Comparison of ENCODE assay signal across 8 cellular contexts in genomic region chr6:42045538-42046460, GRCh38. TPM values are rescaled to one million over a fixed set of nuclear protein-coding genes. Genes with fewer than 3 reads are reported as not detected.
A peak's percentile ranks its signal among the peaks of the same experiment; 100 is the strongest.
DNase-seq lines count a peak whose midpoint lies in the region; ATAC-seq and TF ChIP-seq lines count a peak whose summit lies in the region.

No MANE protein-coding gene starts in this region.

- DNase-seq in GF-D8 (lab: John Stamatoyannopoulos, UW) (peak; percentile 82), NCI-H187 (lab: John Stamatoyannopoulos, UW) (peak; percentile 4 to 51), activated B cell treated with CpG ODN at 0.5 μM for 24 hours (no peak), left colon (peak; percentile 88 to 97), SK-N-DZ (ENCODE audit: low spot score) (no peak)
- peak; percentile 88 for DNase-seq in central memory CD4-positive, alpha-beta T cell
- DNase-seq in stimulated activated CD4-positive, alpha-beta T cell treated with anti-CD3 and anti-CD28 coated beads, Interleukin-4, amount 100 ng/mL, for 1 hour = peak; percentile 78

- ATAC-seq in activated B cell treated with CpG ODN at 0.5 μM for 24 hours (ENCODE audit: low read depth) (peak; percentile 6), left colon (peak; percentile 56), GM19467 (IDR thresholded peaks at IDR 0.05; ENCODE audit: unreplicated experiment) (no peak)

- peaks cover 85% of the 10 kb centered on the region for H3K4me1 Mint-ChIP-seq in activated B cell treated with CpG ODN at 0.5 μM for 24 hours

- H3K9me3 Mint-ChIP-seq in activated B cell treated with CpG ODN at 0.5 μM for 24 hours = no peaks in the 10 kb centered on the region

- no peaks in the 10 kb centered on the region for H3K27me3 Mint-ChIP-seq in activated B cell treated with CpG ODN at 0.5 μM for 24 hours

- CTCF ChIA-PET in activated B cell treated with CpG ODN at 0.5 μM for 24 hours (lab: Charles Lee) = interaction anchor here (0.9 to 10.4 kb wide), 11 partner anchors 105 to 318 kb away, joined by 3 to 131 read pairs (median 19); partner anchors contain the start of genes BYSL, CCND3, MED20 and TOMM6

- H3K27ac Mint-ChIP-seq in activated B cell treated with CpG ODN at 0.5 μM for 24 hours = peak overlapping the region; percentile 99

- H3K4me3 Mint-ChIP-seq in activated B cell treated with CpG ODN at 0.5 μM for 24 hours = peak overlapping the region; percentile 96

- POLR2A ChIA-PET in activated B cell treated with CpG ODN at 0.5 μM for 24 hours (lab: Charles Lee) = interaction anchor here (0.6 to 13.9 kb wide), 14 partner anchors 15 to 736 kb away, joined by 3 to 195 read pairs (median 8); partner anchors contain the start of genes BICRAL, BYSL, CCND3 and MED20

- intact Hi-C loops in activated B cell treated with CpG ODN at 0.5 μM for 24 hours (cut with micrococcal nuclease) = loop anchor here (2.0 to 10.0 kb wide), 4 partner anchors 172 to 443 kb away; partner anchors contain the start of genes MRPS10 and TFEB
- intact Hi-C loops in left colon (cut with DNase I, micrococcal nuclease) = loop anchor here (5.0 to 10.0 kb wide), 3 partner anchors 111 to 263 kb away; partner anchors contain the start of genes PRICKLE4 (in 2 of the 2) and TOMM6 (in 1 of the 2)

- TF ChIP-seq CTCF in activated B cell treated with CpG ODN at 0.5 μM for 24 hours (IDR thresholded peaks at IDR 0.05) = no peak

- H3K36me3 Mint-ChIP-seq in activated B cell treated with CpG ODN at 0.5 μM for 24 hours (ENCODE audit: low read depth) = peaks cover 11% of the 10 kb centered on the region

RNA-seq across cellular contexts. Expression of gene TAF8, which starts 4.5 kb away (rescaled TPM):
- total RNA-seq in activated B cell treated with CpG ODN at 0.5 μM for 24 hours = 47.2 and 55.7 TPM in 2 replicates
- total RNA-seq in left colon = 10 to 100 TPM; 19.0 to 19.7 TPM
- 25.6 and 30.2 TPM in 2 replicates for polyA plus RNA-seq in SK-N-DZ (2014; cell fraction: cytosol; rRNA removed)
- 13.6 and 21.1 TPM in 2 replicates for polyA plus RNA-seq in SK-N-DZ (2014; cell fraction: nucleus; rRNA removed)

Comparison
In these comparisons a context has a peak if more than half of its experiments do, and no peak if none do; other contexts are left out.
1. DNase-seq: peak in GF-D8 (single experiment), NCI-H187 (2 of 2), central memory CD4-positive, alpha-beta T cell (single experiment), left colon (2 of 2) and stimulated activated CD4-positive, alpha-beta T cell treated with anti-CD3 and anti-CD28 coated beads, Interleukin-4, amount 100 ng/mL, for 1 hour (single experiment); none in activated B cell treated with CpG ODN at 0.5 μM for 24 hours (single experiment) and SK-N-DZ (single experiment).